ENCODE assay signal across 8 cellular contexts in the genomic region with DNA sequence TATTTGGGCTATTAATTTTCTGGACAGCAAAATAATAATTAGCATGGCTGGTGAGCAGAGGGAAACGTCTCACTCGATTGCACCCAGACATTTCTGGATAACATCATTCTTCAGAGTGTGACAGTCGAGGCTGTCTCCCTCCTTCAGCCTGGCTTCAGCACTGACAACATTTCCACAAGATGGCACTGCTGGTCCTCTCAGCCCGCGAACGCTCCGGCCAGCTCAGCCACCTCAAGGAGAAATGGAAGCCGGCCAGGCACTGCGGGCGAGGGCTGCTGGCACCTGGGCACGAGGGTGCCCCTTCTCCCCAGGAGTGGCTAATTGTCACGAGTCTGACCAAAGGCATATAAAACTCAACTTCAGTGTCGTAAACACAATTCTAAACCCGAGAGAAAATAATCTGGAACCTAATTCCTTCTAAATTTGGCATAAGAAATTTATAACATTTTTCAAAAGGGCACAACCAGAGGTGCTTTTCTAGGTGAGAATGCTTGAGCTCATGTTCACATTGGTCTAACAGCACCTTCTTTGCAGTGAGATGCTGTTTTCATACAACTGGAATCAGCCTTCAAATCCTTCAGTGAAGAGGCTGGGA.
A peak's percentile ranks its signal among the peaks of the same experiment; 100 is the strongest.
DNase-seq lines count a peak whose midpoint lies in the region; ATAC-seq and TF ChIP-seq lines count a peak whose summit lies in the region.

No MANE protein-coding gene starts in this region.

- H3K4me3 Mint-ChIP-seq in activated CD8-positive, alpha-beta T cell treated with anti-CD3 and anti-CD28 coated beads for 36 hours = no peak overlapping the region
- no peak overlapping the region for H3K4me3 Mint-ChIP-seq in activated CD8-positive, alpha-beta T cell treated with anti-CD3 and anti-CD28 coated beads, Interleukin-2, amount 10 ng/mL, durations not matched to agents 7 days and 5 days

- POLR2A ChIA-PET in activated CD8-positive, alpha-beta T cell treated with anti-CD3 and anti-CD28 coated beads for 36 hours (lab: Charles Lee) = no interaction called here
- POLR2A ChIA-PET in activated CD8-positive, alpha-beta T cell treated with anti-CD3 and anti-CD28 coated beads, Interleukin-2, amount 10 ng/mL, durations not matched to agents 7 days and 5 days (lab: Charles Lee) = no interaction called here
- POLR2A ChIA-PET in HEK293T (lab: Yijun Ruan, JAX) = no interaction called here

- CTCF ChIA-PET in activated CD8-positive, alpha-beta T cell treated with anti-CD3 and anti-CD28 coated beads for 36 hours (lab: Charles Lee) = interaction anchor here (0.8 to 1.8 kb wide), 2 partner anchors 67 to 243 kb away, joined by 3 to 5 read pairs; no protein-coding TSS in a partner anchor
- CTCF ChIA-PET in activated CD8-positive, alpha-beta T cell treated with anti-CD3 and anti-CD28 coated beads, Interleukin-2, amount 10 ng/mL, durations not matched to agents 7 days and 5 days (lab: Charles Lee) = no interaction called here
- CTCF ChIA-PET in HEK293T (lab: Yijun Ruan, JAX) = interaction anchor here (0.6 to 0.7 kb wide), 3 partner anchors 10 to 184 kb away, joined by 3 read pairs; no protein-coding TSS in a partner anchor

- no peaks in the 10 kb centered on the region for H3K36me3 Mint-ChIP-seq in activated CD8-positive, alpha-beta T cell treated with anti-CD3 and anti-CD28 coated beads for 36 hours (ENCODE audit: low read depth)
- H3K36me3 Mint-ChIP-seq in activated CD8-positive, alpha-beta T cell treated with anti-CD3 and anti-CD28 coated beads, Interleukin-2, amount 10 ng/mL, durations not matched to agents 7 days and 5 days (ENCODE audit: low read depth) = peaks cover 6% of the 10 kb centered on the region

- peak; percentile 48 for ATAC-seq in activated CD8-positive, alpha-beta T cell treated with anti-CD3 and anti-CD28 coated beads for 36 hours
- ATAC-seq in activated CD8-positive, alpha-beta T cell treated with anti-CD3 and anti-CD28 coated beads, Interleukin-2, amount 10 ng/mL, durations not matched to agents 7 days and 5 days = no peak
- peak; percentile 83 for ATAC-seq in omental fat pad (ENCODE audit: low FRiP score)

- no peaks in the 10 kb centered on the region for H3K9me3 Mint-ChIP-seq in activated CD8-positive, alpha-beta T cell treated with anti-CD3 and anti-CD28 coated beads for 36 hours
- H3K9me3 Mint-ChIP-seq in activated CD8-positive, alpha-beta T cell treated with anti-CD3 and anti-CD28 coated beads, Interleukin-2, amount 10 ng/mL, durations not matched to agents 7 days and 5 days (ENCODE audit: insufficient read depth) = no peaks in the 10 kb centered on the region

- H3K27me3 Mint-ChIP-seq in activated CD8-positive, alpha-beta T cell treated with anti-CD3 and anti-CD28 coated beads for 36 hours = no peaks in the 10 kb centered on the region
- H3K27me3 Mint-ChIP-seq in activated CD8-positive, alpha-beta T cell treated with anti-CD3 and anti-CD28 coated beads, Interleukin-2, amount 10 ng/mL, durations not matched to agents 7 days and 5 days (ENCODE audit: low read depth) = no peaks in the 10 kb centered on the region

- DNase-seq in activated CD8-positive, alpha-beta T cell treated with anti-CD3 and anti-CD28 coated beads for 36 hours = peak; percentile 39
- no peak for DNase-seq in activated CD8-positive, alpha-beta T cell treated with anti-CD3 and anti-CD28 coated beads, Interleukin-2, amount 10 ng/mL, durations not matched to agents 7 days and 5 days
- DNase-seq in HEK293T (ENCODE audit: extremely low spot score) (peak; percentile 69), NCI-H1694 (lab: John Stamatoyannopoulos, UW) (peak; percentile 50), UCSD-AML1 (lab: John Stamatoyannopoulos, UW; ENCODE audit: unreplicated experiment) (peak; percentile 30), germinal center (ENCODE audit: low spot score) (peak; percentile 47), omental fat pad (ENCODE audit: low spot score) (peak; percentile 45)
- no peak for DNase-seq in activated T-cell treated with anti-CD3 and anti-CD28 coated beads, Interleukin-2, amount 50 U/mL, for 1 hour

- TF ChIP-seq CTCF in activated CD8-positive, alpha-beta T cell treated with anti-CD3 and anti-CD28 coated beads for 36 hours (IDR thresholded peaks at IDR 0.05) = peak; percentile 48
- no peak for TF ChIP-seq CTCF in omental fat pad (IDR thresholded peaks at IDR 0.05)

- H3K4me1 Mint-ChIP-seq in activated CD8-positive, alpha-beta T cell treated with anti-CD3 and anti-CD28 coated beads for 36 hours (ENCODE audit: low read depth) = peaks cover 28% of the 10 kb centered on the region
- H3K4me1 Mint-ChIP-seq in activated CD8-positive, alpha-beta T cell treated with anti-CD3 and anti-CD28 coated beads, Interleukin-2, amount 10 ng/mL, durations not matched to agents 7 days and 5 days (ENCODE audit: low read depth) = peaks cover 24% of the 10 kb centered on the region

- intact Hi-C loops in activated CD8-positive, alpha-beta T cell treated with anti-CD3 and anti-CD28 coated beads for 36 hours (cut with micrococcal nuclease) = no loop called here

- no peak overlapping the region for H3K27ac Mint-ChIP-seq in activated CD8-positive, alpha-beta T cell treated with anti-CD3 and anti-CD28 coated beads for 36 hours
- H3K27ac Mint-ChIP-seq in activated CD8-positive, alpha-beta T cell treated with anti-CD3 and anti-CD28 coated beads, Interleukin-2, amount 10 ng/mL, durations not matched to agents 7 days and 5 days = no peak overlapping the region

TF ChIP-seq in HEK293T, 16 proteins besides CTCF, POLR2A, EP300 and RAD21:
- no peak for TF ChIP-seq CTBP1 (IDR thresholded peaks at IDR 0.05; ENCODE audit: borderline replicate concordance)
- TF ChIP-seq TARDBP (IDR thresholded peaks at IDR 0.05) = no peak
- TF ChIP-seq, protein P1, sequence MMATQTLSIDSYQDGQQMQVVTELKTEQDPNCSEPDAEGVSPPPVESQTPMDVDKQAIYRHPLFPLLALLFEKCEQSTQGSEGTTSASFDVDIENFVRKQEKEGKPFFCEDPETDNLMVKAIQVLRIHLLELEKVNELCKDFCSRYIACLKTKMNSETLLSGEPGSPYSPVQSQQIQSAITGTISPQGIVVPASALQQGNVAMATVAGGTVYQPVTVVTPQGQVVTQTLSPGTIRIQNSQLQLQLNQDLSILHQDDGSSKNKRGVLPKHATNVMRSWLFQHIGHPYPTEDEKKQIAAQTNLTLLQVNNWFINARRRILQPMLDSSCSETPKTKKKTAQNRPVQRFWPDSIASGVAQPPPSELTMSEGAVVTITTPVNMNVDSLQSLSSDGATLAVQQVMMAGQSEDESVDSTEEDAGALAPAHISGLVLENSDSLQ (IDR thresholded peaks at IDR 0.05) = no peak
- TF ChIP-seq FOXK2 (IDR thresholded peaks at IDR 0.05) = no peak
- TF ChIP-seq FOXA1 (IDR thresholded peaks at IDR 0.05) = no peak

Comparison
In these comparisons a context has a peak if more than half of its experiments do, and no peak if none do; other contexts are left out.
1. DNase-seq: peak in activated CD8-positive, alpha-beta T cell treated with anti-CD3 and anti-CD28 coated beads for 36 hours (single experiment), HEK293T (single experiment), NCI-H1694 (single experiment), UCSD-AML1 (single experiment), germinal center (single experiment) and omental fat pad (single experiment); none in activated CD8-positive, alpha-beta T cell treated with anti-CD3 and anti-CD28 coated beads, Interleukin-2, amount 10 ng/mL, durations not matched to agents 7 days and 5 days (single experiment) and activated T-cell treated with anti-CD3 and anti-CD28 coated beads, Interleukin-2, amount 50 U/mL, for 1 hour (single experiment).